8 cellular contexts compared by ENCODE assay signal in the genomic region with DNA sequence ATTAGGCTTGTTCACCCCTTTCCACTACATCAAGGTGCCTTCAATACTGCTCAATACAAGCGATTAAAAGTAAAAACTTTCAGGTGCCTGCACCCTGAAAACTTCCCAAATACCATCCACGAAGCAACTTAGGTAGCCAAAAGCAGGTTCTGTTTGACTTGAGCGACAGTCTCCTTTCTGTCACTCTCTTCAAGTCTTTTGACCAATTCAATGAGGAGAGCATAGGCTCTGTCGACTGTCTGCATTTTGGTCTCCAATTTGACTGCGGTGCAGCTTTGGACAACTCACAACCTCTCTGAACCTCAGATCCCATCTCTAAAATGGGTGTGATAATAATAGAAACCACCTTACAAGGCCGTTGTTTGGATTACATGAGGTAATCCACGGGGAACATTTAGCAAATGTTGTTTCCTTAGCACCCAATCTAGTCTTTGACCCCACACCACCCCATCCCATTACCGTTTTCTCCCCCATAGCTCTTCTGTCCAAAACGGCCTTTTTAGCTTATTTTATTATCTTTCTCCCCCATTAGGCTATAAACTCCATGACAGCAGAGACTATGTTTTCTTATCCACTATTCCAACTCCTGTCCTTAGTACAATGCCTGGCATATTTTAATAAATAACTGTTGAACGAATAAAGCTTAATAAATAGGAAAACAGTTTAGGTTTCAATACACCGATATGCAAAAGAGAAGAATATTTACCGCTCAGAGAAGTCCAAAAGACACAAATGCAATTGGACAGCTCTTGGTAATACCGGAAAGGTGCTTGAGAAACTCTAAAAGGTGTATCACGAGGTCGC. TPM values are rescaled to one million over a fixed set of nuclear protein-coding genes. Genes with fewer than 3 reads are reported as not detected.
DNase-seq lines count a peak whose midpoint lies in the region; ATAC-seq and TF ChIP-seq lines count a peak whose summit lies in the region.

No MANE protein-coding gene starts in this region.

- H3K9ac ChIP-seq in HUES64 (ENCODE audit: low read depth, low read length): peak overlapping the region; percentile 82

- intact Hi-C loops in A673 (cut with micrococcal nuclease; ENCODE audit: unreplicated experiment) (no loop called here), left colon (cut with DNase I, micrococcal nuclease) (loop anchor here in 1 of 2 donors (10.0 kb wide), 1 partner anchor 47 kb away; no protein-coding TSS in a partner anchor)

- POLR2A ChIA-PET in A673 (lab: Charles Lee; ENCODE audit: low non-redundant PET): no interaction called here

- no peak for TF ChIP-seq CTCF in A673 (conservative IDR thresholded peaks at IDR 0.05; ENCODE audit: low read depth, low read length)
- TF ChIP-seq CTCF in cardiac fibroblast (IDR thresholded peaks at IDR 0.05; ENCODE audit: low read depth, low read length): no peak

- H3K27ac ChIP-seq in A673 (ENCODE audit: low read depth, low read length, poor library complexity, severe bottlenecking) (peak overlapping the region; percentile 96), HUES64 (ENCODE audit: low read depth, low read length) (peak overlapping the region; percentile 85), muscle layer of duodenum (ENCODE audit: low read length) (peak overlapping the region; percentile 64)

- 36% methylated on average over 14 of the region's 15 CpGs for WGBS in HUES64

- DNase-seq in A673 (ENCODE audit: low spot score) (no peak), cardiac fibroblast (ENCODE audit: low read depth in 2 of 2) (no peak), midbrain (lab: John Stamatoyannopoulos, UW) (no peak), kidney tubule cell (ENCODE audit: low spot score) (no peak), left colon (no peak)

- H3K27me3 ChIP-seq in A673 (replicated peaks; ENCODE audit: insufficient read depth, low read depth, low read length, poor library complexity): no peaks in the 10 kb centered on the region
- H3K27me3 ChIP-seq in HUES64 (ENCODE audit: insufficient read depth, low read length): no peaks in the 10 kb centered on the region
- H3K27me3 ChIP-seq in muscle layer of duodenum (ENCODE audit: low read depth, low read length): no peaks in the 10 kb centered on the region

- H3K36me3 ChIP-seq in A673 (ENCODE audit: insufficient read depth, low read length, poor library complexity, severe bottlenecking): peaks cover 23% of the 10 kb centered on the region
- H3K36me3 ChIP-seq in HUES64 (ENCODE audit: insufficient read depth, low read length): peaks cover 21% of the 10 kb centered on the region
- H3K36me3 ChIP-seq in muscle layer of duodenum (ENCODE audit: control insufficient read depth in 1 of 2, insufficient read depth in 2 of 2, low read length in 2 of 2): peaks cover 10 to 23% of the 10 kb centered on the region in 2 donors

- H3K4me3 ChIP-seq in A673 (ENCODE audit: low read depth, low read length, poor library complexity, severe bottlenecking): peak overlapping the region; percentile 58
- H3K4me3 ChIP-seq in HUES64 (ENCODE audit: low read length): peak overlapping the region; percentile 96
- H3K4me3 ChIP-seq in cardiac fibroblast (replicated peaks in 1 of 2; ENCODE audit: low read depth in 2 of 2, low read length in 2 of 2): peak overlapping the region; percentile 95 to 97
- peak overlapping the region; percentile 79 to 97 for H3K4me3 ChIP-seq in muscle layer of duodenum (ENCODE audit: low read depth in 1 of 2, low read length in 2 of 2)

- peaks cover 24% of the 10 kb centered on the region for H3K4me1 ChIP-seq in A673 (ENCODE audit: insufficient read depth, low read length, poor library complexity, severe bottlenecking)
- H3K4me1 ChIP-seq in HUES64 (ENCODE audit: insufficient read depth, low read length): peaks cover 12% of the 10 kb centered on the region; the same call in 1 of the 2 replicates
- peaks cover 7 to 28% of the 10 kb centered on the region in 2 donors for H3K4me1 ChIP-seq in muscle layer of duodenum (ENCODE audit: control insufficient read depth in 1 of 2, insufficient read depth in 2 of 2, low read length in 2 of 2)

- CTCF ChIA-PET in A673 (lab: Charles Lee): interaction anchor here (0.5 kb wide), 1 partner anchor 147 kb away, joined by 6 read pairs; no protein-coding TSS in a partner anchor

- BruUV-seq in A673 (replicated peaks; lab: Mats Ljungman, UMichigan): no TSS peak

- ATAC-seq in HG03342 (IDR thresholded peaks at IDR 0.05; ENCODE audit: unreplicated experiment) (no peak), left colon (no peak)

- H3K9me3 ChIP-seq in A673 (ENCODE audit: low read depth, low read length, poor library complexity, severe bottlenecking): no peaks in the 10 kb centered on the region
- H3K9me3 ChIP-seq in HUES64 (ENCODE audit: insufficient read depth, low read depth, low read length): no peaks in the 10 kb centered on the region
- H3K9me3 ChIP-seq in muscle layer of duodenum (ENCODE audit: control insufficient read depth in 1 of 2, low read length in 2 of 2): no peaks in the 10 kb centered on the region

RNA-seq across cellular contexts. Expression of gene MARF1, which starts 1.0 kb away (rescaled TPM):
- total RNA-seq in A673 (2021) (71.6 and 75.9 TPM in 2 replicates), left colon (10 to 100 TPM; 54.5 to 85.9 TPM)
- polyA plus RNA-seq in HUES64 (2013, experiment 1 of 2): 8.8 TPM
- polyA plus RNA-seq in HUES64 (2013, experiment 2 of 2): 12.0 TPM

RNA-seq across cellular contexts. Expression of gene NDE1, which starts 8.1 kb away (rescaled TPM):
- total RNA-seq in A673 (2021): 78.1 and 79.6 TPM in 2 replicates
- polyA plus RNA-seq in HUES64 (2013, experiment 1 of 2): 26.5 TPM
- polyA plus RNA-seq in HUES64 (2013, experiment 2 of 2): 33.9 TPM
- total RNA-seq in left colon: 10 to 100 TPM; 24.8 to 30.9 TPM
